In genomic region chr19:2935863-2936262, GRCh38 we compare ENCODE assay signal across 1 cellular context. TPM values are rescaled to one million over a fixed set of nuclear protein-coding genes. Genes with fewer than 3 reads are reported as not detected.
"Had no signal": no experiment of that assay in that cellular context is flagged by ENCODE, and none has a peak within 500 bp of the region (broad histone marks: within the 10 kb centered on the region; RNA-seq: fewer than 3 reads in every experiment).

No MANE protein-coding gene starts in this region.

RNA-seq across cellular contexts. Expression of gene ZNF77, which starts 8.9 kb away (rescaled TPM):
- total RNA-seq: HT1080 had no signal

RNA-seq across cellular contexts. Expression of gene ZNF57, which starts 35.1 kb away (rescaled TPM):
- total RNA-seq: HT1080 had no signal

RNA-seq across cellular contexts. Expression of gene TLE6, which starts 41.5 kb away (rescaled TPM):
- total RNA-seq: HT1080 had no signal
